1 cellular context compared by ENCODE assay signal in the genomic region with DNA sequence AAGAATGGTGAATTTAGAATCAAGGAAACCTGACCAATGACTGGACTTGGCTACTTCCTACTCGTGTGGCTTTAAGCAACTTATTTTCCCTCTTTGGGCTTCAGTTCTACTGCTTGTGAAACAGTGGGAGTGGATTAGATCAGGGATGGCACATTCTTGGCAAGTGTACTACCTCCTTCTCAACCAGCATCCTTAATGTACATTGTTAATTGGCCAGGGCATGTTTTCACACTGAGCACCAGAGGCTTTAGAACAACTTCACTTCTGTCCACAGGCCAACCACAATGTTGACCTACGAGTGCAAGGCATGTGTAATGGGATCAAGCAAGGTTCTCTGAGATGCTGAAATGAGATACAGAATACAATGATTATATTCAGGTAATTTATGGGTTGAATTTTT.
TF ChIP-seq lines count a peak whose summit lies in the region.

No MANE protein-coding gene starts in this region.

TF ChIP-seq in GM23338, 12 proteins besides CTCF, POLR2A, EP300 and RAD21 (continued from another document):
- no peak for TF ChIP-seq ZNF462 (CRISPR knock-in tag; IDR thresholded peaks at IDR 0.05)
- TF ChIP-seq NANOG (IDR thresholded peaks at IDR 0.05; ENCODE audit: borderline replicate concordance), result no peak
- no peak for TF ChIP-seq EZH2phosphoT487 (IDR thresholded peaks at IDR 0.05; ENCODE audit: unreplicated experiment)
